ENCODE assay signal across 8 cellular contexts in the genomic region with DNA sequence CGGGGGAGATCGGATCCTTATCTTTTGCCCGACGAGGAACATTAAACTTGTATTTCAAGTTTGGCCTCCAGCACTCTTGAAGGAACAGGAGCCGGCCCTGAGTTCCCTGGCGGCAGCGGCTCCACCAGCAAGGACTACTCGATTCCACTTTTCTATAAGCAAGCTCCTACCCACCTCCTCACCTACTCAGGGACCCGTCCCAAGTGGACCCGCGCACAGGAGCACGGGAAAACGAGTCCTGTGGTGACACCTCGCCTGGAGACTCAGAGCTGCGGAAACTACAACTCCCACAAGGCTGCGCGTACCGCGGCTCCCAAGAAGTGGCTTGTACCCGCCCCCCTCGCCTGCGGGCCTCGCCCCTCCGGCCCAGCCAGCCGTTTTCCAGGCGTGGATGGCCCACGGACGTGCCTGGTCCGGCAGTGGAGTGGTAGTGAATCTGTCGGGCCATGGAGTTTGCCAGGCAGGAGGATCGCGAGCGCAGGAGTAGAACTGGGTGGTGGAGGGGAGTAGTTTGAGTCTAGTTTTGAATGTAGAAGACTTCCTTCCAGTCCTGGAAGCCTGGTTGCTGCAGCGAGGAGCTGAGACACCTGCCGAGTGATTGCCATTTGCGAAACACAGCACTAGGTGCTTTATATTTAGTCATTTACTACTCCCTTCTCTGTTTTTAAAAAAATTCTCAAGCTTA. TPM values are rescaled to one million over a fixed set of nuclear protein-coding genes. Genes with fewer than 3 reads are reported as not detected.
A peak's percentile ranks its signal among the peaks of the same experiment; 100 is the strongest.
DNase-seq lines count a peak whose midpoint lies in the region; ATAC-seq and TF ChIP-seq lines count a peak whose summit lies in the region.

A gene (minus strand): TSS at position 206 of the 685 bp plus-strand sequence. CDS start 476 bp downstream, outside the sequence.

- H3K27ac Mint-ChIP-seq in activated naive CD4-positive, alpha-beta T cell treated with anti-CD3 and anti-CD28 coated beads, Interleukin-2, amount 50 U/mL, for 24 hours: peak within 1 kb of the TSS; percentile 83

- peak within 1 kb of the TSS; percentile 97 for H3K4me3 Mint-ChIP-seq in activated naive CD4-positive, alpha-beta T cell treated with anti-CD3 and anti-CD28 coated beads, Interleukin-2, amount 50 U/mL, for 24 hours

- peaks cover 21% of the 10 kb centered on the region for H3K4me1 ChIP-seq in suprapubic skin

- H3K36me3 Mint-ChIP-seq in activated naive CD4-positive, alpha-beta T cell treated with anti-CD3 and anti-CD28 coated beads, Interleukin-2, amount 50 U/mL, for 24 hours: no peaks in the 10 kb centered on the region

- peak within 1 kb of the TSS; percentile 68 for H3K4me3 ChIP-seq in HFF-Myc (replicated peaks; ENCODE audit: low read depth, low read length)
- peak within 1 kb of the TSS; percentile 73 for H3K4me3 ChIP-seq in suprapubic skin

- no peak for TF ChIP-seq CTCF in HFF-Myc (IDR thresholded peaks at IDR 0.05; ENCODE audit: low read depth, low read length, missing control alignments)
- TF ChIP-seq CTCF in suprapubic skin (IDR thresholded peaks at IDR 0.05): no peak

- no peaks in the 10 kb centered on the region for H3K9me3 ChIP-seq in suprapubic skin

- no peaks in the 10 kb centered on the region for H3K9me3 Mint-ChIP-seq in activated naive CD4-positive, alpha-beta T cell treated with anti-CD3 and anti-CD28 coated beads, Interleukin-2, amount 50 U/mL, for 24 hours

- DNase-seq in GM03348 (ENCODE audit: low spot score) (peak; percentile 96), HFF-Myc (ENCODE audit: extremely low read depth, low read depth) (peak; percentile 85), MV-4-11 (lab: John Stamatoyannopoulos, UW) (peak; percentile 79), glomerular endothelial cell (ENCODE audit: extremely low read depth, low read depth, low spot score) (peak; percentile 79), nucleus accumbens (lab: John Stamatoyannopoulos, UW) (peak; percentile 70 to 97 (median 89)), suprapubic skin (ENCODE audit: low spot score in 2 of 2) (peak; percentile 93 to 94)

- TF ChIP-seq POLR2A in suprapubic skin (IDR thresholded peaks at IDR 0.05): no peak

- peak within 1 kb of the TSS; percentile 76 for H3K27ac ChIP-seq in suprapubic skin

- no peaks in the 10 kb centered on the region for H3K36me3 ChIP-seq in suprapubic skin

- no peaks in the 10 kb centered on the region for H3K27me3 ChIP-seq in suprapubic skin

- ATAC-seq in SK-N-SH treated with all-trans-retinoic acid at 6 μM for 48 hours: peak; percentile 97

- peaks cover 25% of the 10 kb centered on the region for H3K4me1 Mint-ChIP-seq in activated naive CD4-positive, alpha-beta T cell treated with anti-CD3 and anti-CD28 coated beads, Interleukin-2, amount 50 U/mL, for 24 hours

- H3K27me3 Mint-ChIP-seq in activated naive CD4-positive, alpha-beta T cell treated with anti-CD3 and anti-CD28 coated beads, Interleukin-2, amount 50 U/mL, for 24 hours: no peaks in the 10 kb centered on the region

- WGBS in suprapubic skin: 7% methylated on average over 11 of the region's 36 CpGs

- TF ChIP-seq EP300 in suprapubic skin (IDR thresholded peaks at IDR 0.05): no peak

TF ChIP-seq in SK-N-SH treated with all-trans-retinoic acid at 6 μM for 48 hours, 23 proteins besides CTCF, POLR2A, EP300 and RAD21 (continues in another document):
- no peak for TF ChIP-seq ISL1 (CRISPR knock-in tag; IDR thresholded peaks at IDR 0.05)
- no peak for TF ChIP-seq OSR1 (CRISPR knock-in tag; IDR thresholded peaks at IDR 0.05)
- TF ChIP-seq, protein P1, sequence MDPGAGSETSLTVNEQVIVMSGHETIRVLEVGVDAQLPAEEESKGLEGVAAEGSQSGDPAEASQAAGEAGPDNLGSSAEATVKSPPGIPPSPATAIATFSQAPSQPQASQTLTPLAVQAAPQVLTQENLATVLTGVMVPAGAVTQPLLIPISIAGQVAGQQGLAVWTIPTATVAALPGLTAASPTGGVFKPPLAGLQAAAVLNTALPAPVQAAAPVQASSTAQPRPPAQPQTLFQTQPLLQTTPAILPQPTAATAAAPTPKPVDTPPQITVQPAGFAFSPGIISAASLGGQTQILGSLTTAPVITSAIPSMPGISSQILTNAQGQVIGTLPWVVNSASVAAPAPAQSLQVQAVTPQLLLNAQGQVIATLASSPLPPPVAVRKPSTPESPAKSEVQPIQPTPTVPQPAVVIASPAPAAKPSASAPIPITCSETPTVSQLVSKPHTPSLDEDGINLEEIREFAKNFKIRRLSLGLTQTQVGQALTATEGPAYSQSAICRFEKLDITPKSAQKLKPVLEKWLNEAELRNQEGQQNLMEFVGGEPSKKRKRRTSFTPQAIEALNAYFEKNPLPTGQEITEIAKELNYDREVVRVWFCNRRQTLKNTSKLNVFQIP (CRISPR knock-in tag; IDR thresholded peaks at IDR 0.05; ENCODE audit: borderline replicate concordance, low read depth): no peak
- no peak for TF ChIP-seq GLIS3 (CRISPR knock-in tag; IDR thresholded peaks at IDR 0.05)
- no peak for TF ChIP-seq PPARA (CRISPR knock-in tag; IDR thresholded peaks at IDR 0.05; ENCODE audit: borderline replicate concordance)
- no peak for TF ChIP-seq ARNTL (CRISPR knock-in tag; IDR thresholded peaks at IDR 0.05; ENCODE audit: borderline replicate concordance, low read depth)
- TF ChIP-seq, protein P2, sequence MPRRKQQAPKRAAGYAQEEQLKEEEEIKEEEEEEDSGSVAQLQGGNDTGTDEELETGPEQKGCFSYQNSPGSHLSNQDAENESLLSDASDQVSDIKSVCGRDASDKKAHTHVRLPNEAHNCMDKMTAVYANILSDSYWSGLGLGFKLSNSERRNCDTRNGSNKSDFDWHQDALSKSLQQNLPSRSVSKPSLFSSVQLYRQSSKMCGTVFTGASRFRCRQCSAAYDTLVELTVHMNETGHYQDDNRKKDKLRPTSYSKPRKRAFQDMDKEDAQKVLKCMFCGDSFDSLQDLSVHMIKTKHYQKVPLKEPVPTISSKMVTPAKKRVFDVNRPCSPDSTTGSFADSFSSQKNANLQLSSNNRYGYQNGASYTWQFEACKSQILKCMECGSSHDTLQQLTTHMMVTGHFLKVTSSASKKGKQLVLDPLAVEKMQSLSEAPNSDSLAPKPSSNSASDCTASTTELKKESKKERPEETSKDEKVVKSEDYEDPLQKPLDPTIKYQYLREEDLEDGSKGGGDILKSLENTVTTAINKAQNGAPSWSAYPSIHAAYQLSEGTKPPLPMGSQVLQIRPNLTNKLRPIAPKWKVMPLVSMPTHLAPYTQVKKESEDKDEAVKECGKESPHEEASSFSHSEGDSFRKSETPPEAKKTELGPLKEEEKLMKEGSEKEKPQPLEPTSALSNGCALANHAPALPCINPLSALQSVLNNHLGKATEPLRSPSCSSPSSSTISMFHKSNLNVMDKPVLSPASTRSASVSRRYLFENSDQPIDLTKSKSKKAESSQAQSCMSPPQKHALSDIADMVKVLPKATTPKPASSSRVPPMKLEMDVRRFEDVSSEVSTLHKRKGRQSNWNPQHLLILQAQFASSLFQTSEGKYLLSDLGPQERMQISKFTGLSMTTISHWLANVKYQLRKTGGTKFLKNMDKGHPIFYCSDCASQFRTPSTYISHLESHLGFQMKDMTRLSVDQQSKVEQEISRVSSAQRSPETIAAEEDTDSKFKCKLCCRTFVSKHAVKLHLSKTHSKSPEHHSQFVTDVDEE (CRISPR knock-in tag; IDR thresholded peaks at IDR 0.05): no peak
- no peak for TF ChIP-seq ZC3H10 (CRISPR knock-in tag; IDR thresholded peaks at IDR 0.05)
- TF ChIP-seq ESRRG (CRISPR knock-in tag; IDR thresholded peaks at IDR 0.05): no peak
- no peak for TF ChIP-seq CSDC2 (CRISPR knock-in tag; IDR thresholded peaks at IDR 0.05)
- TF ChIP-seq, protein P3, sequence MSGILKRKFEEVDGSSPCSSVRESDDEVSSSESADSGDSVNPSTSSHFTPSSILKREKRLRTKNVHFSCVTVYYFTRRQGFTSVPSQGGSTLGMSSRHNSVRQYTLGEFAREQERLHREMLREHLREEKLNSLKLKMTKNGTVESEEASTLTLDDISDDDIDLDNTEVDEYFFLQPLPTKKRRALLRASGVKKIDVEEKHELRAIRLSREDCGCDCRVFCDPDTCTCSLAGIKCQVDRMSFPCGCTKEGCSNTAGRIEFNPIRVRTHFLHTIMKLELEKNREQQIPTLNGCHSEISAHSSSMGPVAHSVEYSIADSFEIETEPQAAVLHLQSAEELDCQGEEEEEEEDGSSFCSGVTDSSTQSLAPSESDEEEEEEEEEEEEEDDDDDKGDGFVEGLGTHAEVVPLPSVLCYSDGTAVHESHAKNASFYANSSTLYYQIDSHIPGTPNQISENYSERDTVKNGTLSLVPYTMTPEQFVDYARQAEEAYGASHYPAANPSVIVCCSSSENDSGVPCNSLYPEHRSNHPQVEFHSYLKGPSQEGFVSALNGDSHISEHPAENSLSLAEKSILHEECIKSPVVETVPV (CRISPR knock-in tag; IDR thresholded peaks at IDR 0.05): no peak
- TF ChIP-seq, protein P4, sequence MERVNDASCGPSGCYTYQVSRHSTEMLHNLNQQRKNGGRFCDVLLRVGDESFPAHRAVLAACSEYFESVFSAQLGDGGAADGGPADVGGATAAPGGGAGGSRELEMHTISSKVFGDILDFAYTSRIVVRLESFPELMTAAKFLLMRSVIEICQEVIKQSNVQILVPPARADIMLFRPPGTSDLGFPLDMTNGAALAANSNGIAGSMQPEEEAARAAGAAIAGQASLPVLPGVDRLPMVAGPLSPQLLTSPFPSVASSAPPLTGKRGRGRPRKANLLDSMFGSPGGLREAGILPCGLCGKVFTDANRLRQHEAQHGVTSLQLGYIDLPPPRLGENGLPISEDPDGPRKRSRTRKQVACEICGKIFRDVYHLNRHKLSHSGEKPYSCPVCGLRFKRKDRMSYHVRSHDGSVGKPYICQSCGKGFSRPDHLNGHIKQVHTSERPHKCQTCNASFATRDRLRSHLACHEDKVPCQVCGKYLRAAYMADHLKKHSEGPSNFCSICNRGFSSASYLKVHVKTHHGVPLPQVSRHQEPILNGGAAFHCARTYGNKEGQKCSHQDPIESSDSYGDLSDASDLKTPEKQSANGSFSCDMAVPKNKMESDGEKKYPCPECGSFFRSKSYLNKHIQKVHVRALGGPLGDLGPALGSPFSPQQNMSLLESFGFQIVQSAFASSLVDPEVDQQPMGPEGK (CRISPR knock-in tag; IDR thresholded peaks at IDR 0.05; ENCODE audit: borderline replicate concordance): no peak
- no peak for TF ChIP-seq SNAI2 (CRISPR knock-in tag; IDR thresholded peaks at IDR 0.05)
- TF ChIP-seq TOX (CRISPR knock-in tag; IDR thresholded peaks at IDR 0.05; ENCODE audit: borderline replicate concordance): no peak
- no peak for TF ChIP-seq ZFP3 (CRISPR knock-in tag; IDR thresholded peaks at IDR 0.05)
- TF ChIP-seq ZNF70 (CRISPR knock-in tag; IDR thresholded peaks at IDR 0.05): no peak

RNA-seq across cellular contexts. Expression of the gene that starts here (rescaled TPM):
- total RNA-seq in glomerular endothelial cell: 5.5 and 10.7 TPM in 2 replicates
- 10 to 100 TPM; 10.4 to 46.2 (median 19.3) TPM for total RNA-seq in suprapubic skin

Comparison
In these comparisons a context has a peak if more than half of its experiments do, and no peak if none do; other contexts are left out.
1. Peak in every context shown above with its lines: DNase-seq, ATAC-seq, H3K4me3 ChIP-seq and H3K27ac ChIP-seq.